Comparison of ENCODE assay signal across 2 cellular contexts in the genomic region with DNA sequence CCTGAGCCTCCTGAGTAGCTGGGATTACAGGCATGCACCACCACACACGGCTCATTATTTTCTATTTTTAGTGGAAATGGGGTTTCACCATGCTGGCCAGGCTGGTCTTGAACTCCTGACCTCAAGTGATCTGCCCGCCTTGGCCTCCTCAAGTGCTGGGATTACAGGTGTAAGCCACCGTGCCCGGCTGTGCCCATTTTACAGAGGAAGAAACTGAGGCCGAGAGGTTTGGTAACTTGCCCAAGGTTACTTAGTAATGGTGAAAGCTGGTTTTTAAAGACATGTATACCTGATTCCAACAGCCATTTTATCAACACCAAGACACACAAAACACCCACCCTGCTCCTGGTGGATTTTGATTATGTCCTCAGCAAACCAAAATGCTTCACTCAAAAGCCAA.
TF ChIP-seq lines count a peak whose summit lies in the region.

No MANE protein-coding gene starts in this region.

TF ChIP-seq in HepG2, 621 proteins besides CTCF, POLR2A, EP300 and RAD21:
- TF ChIP-seq, protein P1, sequence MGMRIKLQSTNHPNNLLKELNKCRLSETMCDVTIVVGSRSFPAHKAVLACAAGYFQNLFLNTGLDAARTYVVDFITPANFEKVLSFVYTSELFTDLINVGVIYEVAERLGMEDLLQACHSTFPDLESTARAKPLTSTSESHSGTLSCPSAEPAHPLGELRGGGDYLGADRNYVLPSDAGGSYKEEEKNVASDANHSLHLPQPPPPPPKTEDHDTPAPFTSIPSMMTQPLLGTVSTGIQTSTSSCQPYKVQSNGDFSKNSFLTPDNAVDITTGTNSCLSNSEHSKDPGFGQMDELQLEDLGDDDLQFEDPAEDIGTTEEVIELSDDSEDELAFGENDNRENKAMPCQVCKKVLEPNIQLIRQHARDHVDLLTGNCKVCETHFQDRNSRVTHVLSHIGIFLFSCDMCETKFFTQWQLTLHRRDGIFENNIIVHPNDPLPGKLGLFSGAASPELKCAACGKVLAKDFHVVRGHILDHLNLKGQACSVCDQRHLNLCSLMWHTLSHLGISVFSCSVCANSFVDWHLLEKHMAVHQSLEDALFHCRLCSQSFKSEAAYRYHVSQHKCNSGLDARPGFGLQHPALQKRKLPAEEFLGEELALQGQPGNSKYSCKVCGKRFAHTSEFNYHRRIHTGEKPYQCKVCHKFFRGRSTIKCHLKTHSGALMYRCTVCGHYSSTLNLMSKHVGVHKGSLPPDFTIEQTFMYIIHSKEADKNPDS (CRISPR knock-in tag; IDR thresholded peaks at IDR 0.05): no peak
- peak; percentile 87 for TF ChIP-seq ZNF629 (CRISPR knock-in tag; conservative IDR thresholded peaks at IDR 0.05)

TF ChIP-seq in K562, 482 proteins besides CTCF, POLR2A, EP300 and RAD21 (continued from another document):
- TF ChIP-seq, protein P2, sequence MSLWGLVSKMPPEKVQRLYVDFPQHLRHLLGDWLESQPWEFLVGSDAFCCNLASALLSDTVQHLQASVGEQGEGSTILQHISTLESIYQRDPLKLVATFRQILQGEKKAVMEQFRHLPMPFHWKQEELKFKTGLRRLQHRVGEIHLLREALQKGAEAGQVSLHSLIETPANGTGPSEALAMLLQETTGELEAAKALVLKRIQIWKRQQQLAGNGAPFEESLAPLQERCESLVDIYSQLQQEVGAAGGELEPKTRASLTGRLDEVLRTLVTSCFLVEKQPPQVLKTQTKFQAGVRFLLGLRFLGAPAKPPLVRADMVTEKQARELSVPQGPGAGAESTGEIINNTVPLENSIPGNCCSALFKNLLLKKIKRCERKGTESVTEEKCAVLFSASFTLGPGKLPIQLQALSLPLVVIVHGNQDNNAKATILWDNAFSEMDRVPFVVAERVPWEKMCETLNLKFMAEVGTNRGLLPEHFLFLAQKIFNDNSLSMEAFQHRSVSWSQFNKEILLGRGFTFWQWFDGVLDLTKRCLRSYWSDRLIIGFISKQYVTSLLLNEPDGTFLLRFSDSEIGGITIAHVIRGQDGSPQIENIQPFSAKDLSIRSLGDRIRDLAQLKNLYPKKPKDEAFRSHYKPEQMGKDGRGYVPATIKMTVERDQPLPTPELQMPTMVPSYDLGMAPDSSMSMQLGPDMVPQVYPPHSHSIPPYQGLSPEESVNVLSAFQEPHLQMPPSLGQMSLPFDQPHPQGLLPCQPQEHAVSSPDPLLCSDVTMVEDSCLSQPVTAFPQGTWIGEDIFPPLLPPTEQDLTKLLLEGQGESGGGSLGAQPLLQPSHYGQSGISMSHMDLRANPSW (CRISPR knock-in tag; IDR thresholded peaks at IDR 0.05): no peak
- TF ChIP-seq KDM1A (IDR thresholded peaks at IDR 0.05) (peak in 1 of 2 experiments; percentile 65; a peak in 1 of 4 replicates), BCOR (IDR thresholded peaks at IDR 0.05) (peak; percentile 84), RCOR1 (IDR thresholded peaks at IDR 0.05; ENCODE audit: borderline replicate concordance in 1 of 2, low read depth in 2 of 2, low read length in 2 of 2) (peak in 1 of 2 experiments; percentile 57; a peak in 2 of 4 replicates), ADNP (tag; IDR thresholded peaks at IDR 0.05) (peak; percentile 43; the same call in 1 of the 2 replicates), CHD4 (IDR thresholded peaks at IDR 0.05; ENCODE audit: insufficient read depth, insufficient replicate concordance, low read depth, low read length, poor library complexity, severe bottlenecking) (peak; percentile 52), RBM25 (IDR thresholded peaks at IDR 0.05; ENCODE audit: low read depth, low read length, severe bottlenecking) (peak; percentile 93), SMARCA5 (IDR thresholded peaks at IDR 0.05) (peak; percentile 26; the same call in 1 of the 2 replicates), SMC3 (conservative IDR thresholded peaks at IDR 0.05; ENCODE audit: insufficient read depth, low read depth, low read length) (no peak)
TF ChIP-seq in K562: peak in this region for 8.
